In genomic region chr6:53770690-53771320, GRCh38 we compare ENCODE assay signal across 25 cellular contexts. TPM values are rescaled to one million over a fixed set of nuclear protein-coding genes. Genes with fewer than 3 reads are reported as not detected.
A peak's percentile ranks its signal among the peaks of the same experiment; 100 is the strongest.
DNase-seq lines count a peak whose midpoint lies in the region; ATAC-seq, FAIRE-seq and TF ChIP-seq lines count a peak whose summit lies in the region.
"Had no signal": no experiment of that assay in that cellular context is flagged by ENCODE, and none has a peak within 500 bp of the region (broad histone marks: within the 10 kb centered on the region; RNA-seq: fewer than 3 reads in every experiment).

No MANE protein-coding gene starts in this region.

- no peaks in the 10 kb centered on the region for H3K4me1 ChIP-seq in small intestine (ENCODE audit: control insufficient read depth in 2 of 2, insufficient read depth in 1 of 2, low read depth in 1 of 2, low read length in 1 of 2)
- no peaks in the 10 kb centered on the region for H3K4me1 ChIP-seq in CD8-positive, alpha-beta T cell (ENCODE audit: insufficient read depth, low read length)
- H3K4me1 ChIP-seq: adrenal gland had no signal

- H3K9me3 Mint-ChIP-seq in natural killer cell treated with Interleukin-12 subunit alpha and Interleukin-12 subunit beta and Interleukin-15 and Interleukin-18, amount 100 ng/mL, for 72 hours = no peaks in the 10 kb centered on the region
- H3K9me3 Mint-ChIP-seq in CD8-positive, alpha-beta T cell = no peaks in the 10 kb centered on the region
- H3K9me3 Mint-ChIP-seq: activated T-cell treated with anti-CD3 and anti-CD28 coated beads, Interleukin-2, amount 50 U/mL, for 72 hours; stimulated activated naive CD8-positive, alpha-beta T cell treated with anti-CD3 and anti-CD28 coated beads, Interleukin-15, Interleukin-2, amounts not matched to agents 100 ng/mL and 50 ng/mL, for 24 hours had no signal

- ATAC-seq in natural killer cell treated with Interleukin-12 subunit alpha and Interleukin-12 subunit beta and Interleukin-15 and Interleukin-18, amount 100 ng/mL, for 72 hours = no peak
- ATAC-seq in CD8-positive, alpha-beta T cell = no peak
- ATAC-seq: activated CD8-positive, alpha-beta memory T cell treated with anti-CD3 and anti-CD28 coated beads, Interleukin-2, amount 10 ng/mL, durations not matched to agents 7 days and 5 days; activated T-cell treated with anti-CD3 and anti-CD28 coated beads, Interleukin-2, amount 50 U/mL, for 72 hours had no signal

- H3K9me3 ChIP-seq in small intestine (ENCODE audit: control insufficient read depth, low read depth) = no peaks in the 10 kb centered on the region
- H3K9me3 ChIP-seq in CD8-positive, alpha-beta T cell (ENCODE audit: low read length) = no peaks in the 10 kb centered on the region
- H3K9me3 ChIP-seq: adrenal gland, ovary, tibial artery had no signal

- POLR2A ChIA-PET in CD8-positive, alpha-beta T cell (lab: Charles Lee) = no interaction called here

- intact Hi-C loops in CD8-positive, alpha-beta T cell (cut with DNase I, micrococcal nuclease) = no loop called here

- 29 to 65% (median 47%) methylated on average over 3 of the region's 3 CpGs for WGBS in small intestine, 3 donors

- H3K36me3 ChIP-seq in H7 (replicated peaks; ENCODE audit: control insufficient read depth, insufficient read depth, low read length) = no peaks in the 10 kb centered on the region
- H3K36me3 ChIP-seq in small intestine (ENCODE audit: control insufficient read depth in 2 of 2, insufficient read depth in 2 of 2, low read length in 2 of 2) = no peaks in the 10 kb centered on the region
- no peaks in the 10 kb centered on the region for H3K36me3 ChIP-seq in CD8-positive, alpha-beta T cell (ENCODE audit: insufficient read depth, low read length)
- H3K36me3 ChIP-seq: adrenal gland, cardiac muscle cell, ovary, tibial artery had no signal

- no peaks in the 10 kb centered on the region for H3K4me1 Mint-ChIP-seq in natural killer cell treated with Interleukin-12 subunit alpha and Interleukin-12 subunit beta and Interleukin-15 and Interleukin-18, amount 100 ng/mL, for 72 hours (ENCODE audit: low read depth in 2 of 2)
- H3K4me1 Mint-ChIP-seq in CD8-positive, alpha-beta T cell (ENCODE audit: low read depth) = no peaks in the 10 kb centered on the region
- H3K4me1 Mint-ChIP-seq: activated CD8-positive, alpha-beta memory T cell treated with anti-CD3 and anti-CD28 coated beads, Interleukin-2, amount 10 ng/mL, durations not matched to agents 7 days and 5 days had no signal

- H3K4me3 Mint-ChIP-seq in natural killer cell treated with Interleukin-12 subunit alpha and Interleukin-12 subunit beta and Interleukin-15 and Interleukin-18, amount 100 ng/mL, for 72 hours = no peak overlapping the region
- H3K4me3 Mint-ChIP-seq in CD8-positive, alpha-beta T cell = no peak overlapping the region
- H3K4me3 Mint-ChIP-seq: activated CD8-positive, alpha-beta memory T cell treated with anti-CD3 and anti-CD28 coated beads, Interleukin-2, amount 10 ng/mL, durations not matched to agents 7 days and 5 days; activated T-cell treated with anti-CD3 and anti-CD28 coated beads, Interleukin-2, amount 50 U/mL, for 72 hours; nephron; stimulated activated naive CD8-positive, alpha-beta T cell treated with anti-CD3 and anti-CD28 coated beads, Interleukin-15, Interleukin-2, amounts not matched to agents 100 ng/mL and 50 ng/mL, for 24 hours had no signal

- H3K27me3 ChIP-seq in H7 (ENCODE audit: control insufficient read depth, insufficient read depth, low read length) = no peaks in the 10 kb centered on the region
- H3K27me3 ChIP-seq in small intestine (ENCODE audit: control insufficient read depth in 2 of 2, insufficient read depth in 2 of 2, low read length in 2 of 2) = no peaks in the 10 kb centered on the region
- no peaks in the 10 kb centered on the region for H3K27me3 ChIP-seq in CD8-positive, alpha-beta T cell (ENCODE audit: insufficient read depth, low read length)
- H3K27me3 ChIP-seq: adrenal gland, cardiac muscle cell, ovary, tibial artery had no signal

- no peak for TF ChIP-seq CTCF in fibroblast of the aortic adventitia (IDR thresholded peaks at IDR 0.05; ENCODE audit: insufficient read depth, low read length)
- no peak for TF ChIP-seq CTCF in CD8-positive, alpha-beta T cell (IDR thresholded peaks at IDR 0.05)

- H3K27me3 Mint-ChIP-seq in natural killer cell treated with Interleukin-12 subunit alpha and Interleukin-12 subunit beta and Interleukin-15 and Interleukin-18, amount 100 ng/mL, for 72 hours = peaks cover 14 to 22% of the 10 kb centered on the region in 2 donors
- H3K27me3 Mint-ChIP-seq in CD8-positive, alpha-beta T cell (ENCODE audit: low read depth) = peaks cover 18% of the 10 kb centered on the region

- no peak overlapping the region for H3K27ac Mint-ChIP-seq in natural killer cell treated with Interleukin-12 subunit alpha and Interleukin-12 subunit beta and Interleukin-15 and Interleukin-18, amount 100 ng/mL, for 72 hours
- no peak overlapping the region for H3K27ac Mint-ChIP-seq in CD8-positive, alpha-beta T cell
- H3K27ac Mint-ChIP-seq: activated CD8-positive, alpha-beta memory T cell treated with anti-CD3 and anti-CD28 coated beads, Interleukin-2, amount 10 ng/mL, durations not matched to agents 7 days and 5 days; activated T-cell treated with anti-CD3 and anti-CD28 coated beads, Interleukin-2, amount 50 U/mL, for 72 hours; nephron; stimulated activated naive CD8-positive, alpha-beta T cell treated with anti-CD3 and anti-CD28 coated beads, Interleukin-15, Interleukin-2, amounts not matched to agents 100 ng/mL and 50 ng/mL, for 24 hours had no signal

- peak; percentile 12 for DNase-seq in H7
- DNase-seq in NCI-H226 = peak; percentile 90
- DNase-seq in fibroblast of the aortic adventitia (ENCODE audit: low read depth) = peak; percentile 12
- peak; percentile 70 for DNase-seq in small intestine
- DNase-seq in SHP77 (lab: John Stamatoyannopoulos, UW) = no peak
- DNase-seq in natural killer cell treated with Interleukin-12 subunit alpha and Interleukin-12 subunit beta and Interleukin-15 and Interleukin-18, amount 100 ng/mL, for 72 hours (ENCODE audit: low spot score) = no peak
- no peak for DNase-seq in CD8-positive, alpha-beta T cell
- DNase-seq: activated CD4-positive, CD25-positive, alpha-beta regulatory T cell; activated CD8-positive, alpha-beta memory T cell treated with anti-CD3 and anti-CD28 coated beads, Interleukin-2, amount 10 ng/mL, durations not matched to agents 7 days and 5 days; activated naive CD4-positive, alpha-beta T cell treated with Interleukin-2 at 50 U/mL for 16 hours; activated T-cell treated with anti-CD3 and anti-CD28 coated beads, Interleukin-2, amount 50 U/mL, for 72 hours; adrenal gland; C1 segment of cervical spinal cord; DND-41; Karpas-422; NCI-H146; NCI-H526 treated with DMSO at 0.1 percent for 48 hours; ovary; tibial artery had no signal

- H3K27ac ChIP-seq in small intestine (ENCODE audit: low read depth in 1 of 2, low read length in 1 of 2) = no peak overlapping the region
- no peak overlapping the region for H3K27ac ChIP-seq in CD8-positive, alpha-beta T cell (ENCODE audit: low read depth, low read length)
- H3K27ac ChIP-seq: adrenal gland, cardiac muscle cell, ovary, tibial artery had no signal

- CTCF ChIA-PET in CD8-positive, alpha-beta T cell (lab: Charles Lee) = no interaction called here

- H3K36me3 Mint-ChIP-seq in natural killer cell treated with Interleukin-12 subunit alpha and Interleukin-12 subunit beta and Interleukin-15 and Interleukin-18, amount 100 ng/mL, for 72 hours = no peaks in the 10 kb centered on the region
- no peaks in the 10 kb centered on the region for H3K36me3 Mint-ChIP-seq in CD8-positive, alpha-beta T cell
- H3K36me3 Mint-ChIP-seq: activated CD8-positive, alpha-beta memory T cell treated with anti-CD3 and anti-CD28 coated beads, Interleukin-2, amount 10 ng/mL, durations not matched to agents 7 days and 5 days had no signal

- H3K4me3 ChIP-seq in H7 (ENCODE audit: insufficient read depth, low read depth, low read length) = no peak overlapping the region
- no peak overlapping the region for H3K4me3 ChIP-seq in fibroblast of the aortic adventitia (ENCODE audit: low read depth, low read length)
- no peak overlapping the region for H3K4me3 ChIP-seq in small intestine (ENCODE audit: low read depth in 1 of 2, low read length in 2 of 2)
- H3K4me3 ChIP-seq in CD8-positive, alpha-beta T cell (ENCODE audit: low read depth, low read length) = no peak overlapping the region
- H3K4me3 ChIP-seq: adrenal gland, cardiac muscle cell, ovary, skin epidermis, tibial artery had no signal

- FAIRE-seq in small intestine (lab: Jason Lieb, UNC) = no peak
- FAIRE-seq: islet of Langerhans, RCC 7860 had no signal

RNA-seq across cellular contexts. Expression of gene LRRC1, which starts 24.0 kb away (rescaled TPM):
- 10.1 and 14.5 TPM in 2 replicates for total RNA-seq in H7 (2014; rRNA removed; shearing (Covaris generic))
- total RNA-seq in fibroblast of the aortic adventitia (ENCODE audit: low replicate concordance) = 2.5 and 8.3 TPM in 2 replicates
- polyA plus RNA-seq in small intestine = 10 to 100 TPM; 21.8 to 35.4 (median 35.3) TPM
- total RNA-seq in natural killer cell treated with Interleukin-12 subunit alpha and Interleukin-12 subunit beta and Interleukin-15 and Interleukin-18, amount 100 ng/mL, for 72 hours = 1 to 10 TPM in 1 of 2 donors, under 1 TPM in 1; 1.00 to 3.0 TPM
- under 1 TPM; 0.47 to 0.87 TPM for total RNA-seq in CD8-positive, alpha-beta T cell

Comparison
In these comparisons a context has a peak if more than half of its experiments do, and no peak if none do; other contexts are left out.
1. DNase-seq: peak in H7 (single experiment), NCI-H226 (single experiment), fibroblast of the aortic adventitia (single experiment) and small intestine (single experiment); none in SHP77 (0 of 2), natural killer cell treated with Interleukin-12 subunit alpha and Interleukin-12 subunit beta and Interleukin-15 and Interleukin-18, amount 100 ng/mL, for 72 hours (single experiment) and CD8-positive, alpha-beta T cell (0 of 7).